8 cellular contexts compared by ENCODE assay signal in the genomic region with DNA sequence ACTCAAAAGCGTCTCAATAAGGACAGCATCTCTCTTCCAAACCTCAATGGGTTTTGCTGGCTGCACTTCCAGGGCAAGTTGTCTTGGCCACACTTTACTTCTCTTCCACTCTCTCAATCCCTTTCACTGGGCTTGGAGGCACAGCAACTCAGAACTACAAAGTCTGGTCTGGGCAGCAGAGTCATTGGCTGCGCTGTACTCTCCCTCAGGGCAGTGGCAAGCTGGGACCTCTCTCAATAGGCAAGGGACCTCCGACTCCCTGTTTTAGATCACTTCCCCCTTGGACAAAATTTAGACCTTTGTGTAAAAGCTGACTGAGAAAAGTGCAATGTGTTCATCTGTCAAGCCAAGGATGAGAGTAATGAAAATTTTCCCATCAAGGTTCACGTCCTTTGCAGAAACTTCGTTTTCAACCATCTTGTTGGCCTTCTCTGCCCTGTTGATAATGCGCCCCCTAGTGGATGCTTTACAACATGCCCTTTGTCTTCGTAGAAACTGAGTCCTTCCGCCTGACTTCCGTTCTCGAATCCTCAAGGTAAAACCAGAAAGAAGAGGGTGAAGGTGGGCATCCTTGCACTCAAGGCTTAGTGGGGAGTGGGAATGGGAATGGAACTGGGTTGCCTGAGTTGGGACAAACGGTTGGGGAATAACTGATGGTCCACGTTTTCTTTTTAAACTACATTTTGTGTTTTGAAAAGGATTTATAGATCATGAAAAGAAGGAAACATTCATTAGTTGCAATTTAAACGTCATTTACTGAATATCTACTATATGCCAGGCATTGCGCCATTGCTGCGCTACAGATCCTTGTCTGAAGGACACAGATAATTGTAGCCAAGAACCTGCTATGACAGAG.
DNase-seq lines count a peak whose midpoint lies in the region; ATAC-seq and TF ChIP-seq lines count a peak whose summit lies in the region.

No MANE protein-coding gene starts in this region.

- H3K9me3 ChIP-seq in tibial artery, result no peaks in the 10 kb centered on the region

- no peak for ATAC-seq in HG02678 (IDR thresholded peaks at IDR 0.05; ENCODE audit: unreplicated experiment)

- TF ChIP-seq CTCF in tibial artery (IDR thresholded peaks at IDR 0.05), result peak; percentile 40 to 51

- intact Hi-C loops in tibial artery (cut with DNase I; ENCODE audit: low total_unique reads), result no loop called here

- H3K27me3 ChIP-seq in tibial artery, result no peaks in the 10 kb centered on the region

- H3K36me3 ChIP-seq in tibial artery, result no peaks in the 10 kb centered on the region

- peak; percentile 15 for DNase-seq in NCI-H1436 (lab: John Stamatoyannopoulos, UW)
- DNase-seq in NCI-H1436 treated with DMSO at 0.1 percent for 48 hours (lab: John Stamatoyannopoulos, UW), result no peak
- DNase-seq in MV-4-11 (lab: John Stamatoyannopoulos, UW), result peak; percentile 65
- DNase-seq in SKM-1 treated with dmso at 0.1 percent for 144 hours (lab: John Stamatoyannopoulos, UW; ENCODE audit: unreplicated experiment), result peak; percentile 32
- DNase-seq in cerebellar cortex (ENCODE audit: low spot score), result peak; percentile 45
- peak; percentile 71 for DNase-seq in medulla oblongata (ENCODE audit: extremely low spot score)
- peak in 1 of 2 donors; percentile 25 for DNase-seq in tibial artery

- H3K4me1 ChIP-seq in tibial artery, result peaks cover 0 to 3% (median under 1%) of the 10 kb centered on the region in 4 donors

- H3K27ac ChIP-seq in tibial artery, result no peak overlapping the region

- no peak overlapping the region for H3K4me3 ChIP-seq in tibial artery
